In genomic region chr2:42170619-42171395, GRCh38 we compare ENCODE assay signal across 9 cellular contexts. TPM values are rescaled to one million over a fixed set of nuclear protein-coding genes. Genes with fewer than 3 reads are reported as not detected.
A peak's percentile ranks its signal among the peaks of the same experiment; 100 is the strongest.
DNase-seq lines count a peak whose midpoint lies in the region; ATAC-seq, FAIRE-seq and TF ChIP-seq lines count a peak whose summit lies in the region.
"Had no signal": no experiment of that assay in that cellular context is flagged by ENCODE, and none has a peak within 500 bp of the region (broad histone marks: within the 10 kb centered on the region; RNA-seq: fewer than 3 reads in every experiment).

No MANE protein-coding gene starts in this region.

- H3K27me3 ChIP-seq in small intestine (ENCODE audit: control insufficient read depth in 2 of 2, insufficient read depth in 2 of 2, low read length in 2 of 2), result no peaks in the 10 kb centered on the region

- FAIRE-seq in small intestine (lab: Jason Lieb, UNC), result no peak

- no peak for ATAC-seq in natural killer cell treated with Interleukin-12 subunit alpha and Interleukin-12 subunit beta and Interleukin-15 and Interleukin-18, amount 100 ng/mL, for 72 hours

- no peak for TF ChIP-seq CTCF in GM12865 (IDR thresholded peaks at IDR 0.05; ENCODE audit: insufficient read depth, low read depth, low read length, missing control alignments)

- H3K9me3 Mint-ChIP-seq in natural killer cell treated with Interleukin-12 subunit alpha and Interleukin-12 subunit beta and Interleukin-15 and Interleukin-18, amount 100 ng/mL, for 72 hours, result no peaks in the 10 kb centered on the region
- H3K9me3 Mint-ChIP-seq: HFFc6 had no signal

- H3K36me3 ChIP-seq in SK-N-MC (ENCODE audit: insufficient read depth, low read length), result no peaks in the 10 kb centered on the region
- H3K36me3 ChIP-seq in small intestine (ENCODE audit: control insufficient read depth in 2 of 2, insufficient read depth in 2 of 2, low read length in 2 of 2), result no peaks in the 10 kb centered on the region

- peak overlapping the region; percentile 81 for H3K9ac ChIP-seq in SK-N-MC (ENCODE audit: insufficient read length)

- H3K4me3 ChIP-seq in GM12865 (ENCODE audit: low read depth, low read length) (peak overlapping the region; percentile 100), SK-N-MC (peak overlapping the region; percentile 79), iPS-11a (ENCODE audit: low read depth, low read length) (peak overlapping the region; percentile 95), small intestine (ENCODE audit: low read depth in 1 of 2, low read length in 2 of 2) (peak overlapping the region; percentile 89 to 90)

- 4 to 44% (median 12%) methylated on average over 9 of the region's 9 CpGs for WGBS in small intestine, 3 donors

- H3K4me1 Mint-ChIP-seq in natural killer cell treated with Interleukin-12 subunit alpha and Interleukin-12 subunit beta and Interleukin-15 and Interleukin-18, amount 100 ng/mL, for 72 hours (ENCODE audit: low read depth in 2 of 2), result peaks cover 11% of the 10 kb centered on the region in 2 donors

- DNase-seq in GM12865 (ENCODE audit: low read depth) (no peak), SK-N-MC (ENCODE audit: low read depth, low spot score) (no peak), small intestine (peak; percentile 34), SHP77 (lab: John Stamatoyannopoulos, UW) (no peak), NCI-H146 (lab: John Stamatoyannopoulos, UW) (no peak), DMS153 treated with DMSO at 0.1 percent for 48 hours (lab: John Stamatoyannopoulos, UW; ENCODE audit: unreplicated experiment) (no peak)
- DNase-seq in natural killer cell treated with Interleukin-12 subunit alpha and Interleukin-12 subunit beta and Interleukin-15 and Interleukin-18, amount 100 ng/mL, for 72 hours (ENCODE audit: low spot score), result no peak
- DNase-seq: HFFc6 had no signal

- peak overlapping the region; percentile 96 for H3K27ac ChIP-seq in SK-N-MC
- H3K27ac ChIP-seq in small intestine (ENCODE audit: low read depth in 1 of 2, low read length in 1 of 2), result peak overlapping the region; percentile 81 to 96

- peaks cover 0 to 7% of the 10 kb centered on the region in 2 donors for H3K4me1 ChIP-seq in small intestine (ENCODE audit: control insufficient read depth in 2 of 2, insufficient read depth in 1 of 2, low read depth in 1 of 2, low read length in 1 of 2)

- no peaks in the 10 kb centered on the region for H3K27me3 Mint-ChIP-seq in natural killer cell treated with Interleukin-12 subunit alpha and Interleukin-12 subunit beta and Interleukin-15 and Interleukin-18, amount 100 ng/mL, for 72 hours

- H3K9me3 ChIP-seq in SK-N-MC (ENCODE audit: low read depth, low read length) (no peaks in the 10 kb centered on the region), small intestine (ENCODE audit: control insufficient read depth, low read depth) (no peaks in the 10 kb centered on the region)

- no peak overlapping the region for H3K4me3 Mint-ChIP-seq in natural killer cell treated with Interleukin-12 subunit alpha and Interleukin-12 subunit beta and Interleukin-15 and Interleukin-18, amount 100 ng/mL, for 72 hours
- H3K4me3 Mint-ChIP-seq: HFFc6 had no signal

- H3K27ac Mint-ChIP-seq in natural killer cell treated with Interleukin-12 subunit alpha and Interleukin-12 subunit beta and Interleukin-15 and Interleukin-18, amount 100 ng/mL, for 72 hours, result no peak overlapping the region
- H3K27ac Mint-ChIP-seq: HFFc6 had no signal

- no peaks in the 10 kb centered on the region for H3K36me3 Mint-ChIP-seq in natural killer cell treated with Interleukin-12 subunit alpha and Interleukin-12 subunit beta and Interleukin-15 and Interleukin-18, amount 100 ng/mL, for 72 hours

RNA-seq across cellular contexts. Expression of gene EML4, which starts 1.7 kb away (rescaled TPM):
- 10 to 100 TPM; 30.0 to 35.8 (median 30.8) TPM for polyA plus RNA-seq in small intestine
- 100 to 1,000 TPM in 1 of 2 donors, 10 to 100 TPM in 1; 73.4 to 140 TPM for total RNA-seq in natural killer cell treated with Interleukin-12 subunit alpha and Interleukin-12 subunit beta and Interleukin-15 and Interleukin-18, amount 100 ng/mL, for 72 hours
